1 cellular context compared by ENCODE assay signal in genomic region chr17:75404739-75405364, GRCh38.
TF ChIP-seq lines count a peak whose summit lies in the region.

No MANE protein-coding gene starts in this region.

TF ChIP-seq in WTC11, 78 proteins besides CTCF, POLR2A, EP300 and RAD21 (continued from another document):
- no peak for TF ChIP-seq E2F1 (CRISPR knock-in tag; IDR thresholded peaks at IDR 0.05)
- no peak for TF ChIP-seq SP1 (CRISPR knock-in tag; conservative IDR thresholded peaks at IDR 0.05)
